In genomic region chr16:70065746-70066658, GRCh38 we compare ENCODE assay signal across 1 cellular context.
A peak's percentile ranks its signal among the peaks of the same experiment; 100 is the strongest.
TF ChIP-seq lines count a peak whose summit lies in the region.
"Not testable (repeated sequence)": the region's sequence is repeated elsewhere in the genome, so short reads cannot be mapped to it uniquely, and the experiment has no call there.

No MANE protein-coding gene starts in this region.

TF ChIP-seq in K562, 482 proteins besides CTCF, POLR2A, EP300 and RAD21 (continued from another document and continues in another):
- TF ChIP-seq JUND (IDR thresholded peaks at IDR 0.05; ENCODE audit: borderline replicate concordance, low read depth, low read length) (peak; percentile 73), ZFX (CRISPR knock-in tag; IDR thresholded peaks at IDR 0.05) (peak; percentile 72), YY1 (IDR thresholded peaks at IDR 0.05; ENCODE audit: borderline replicate concordance in 1 of 3, control insufficient read depth in 1 of 3, extremely low read depth in 1 of 3, insufficient read depth in 3 of 3, insufficient read length in 1 of 3, insufficient replicate concordance in 2 of 3, low read depth in 1 of 3, low read length in 2 of 3) (peak in 1 of 3 experiments; percentile 13), GABPA (tag; conservative IDR thresholded peaks at IDR 0.05; ENCODE audit: low read depth) (peak; percentile 47), FOXK2 (conservative IDR thresholded peaks at IDR 0.05 in 1 of 2, IDR thresholded peaks at IDR 0.05 in 1 of 2; ENCODE audit: low read depth in 2 of 2) (peak in 1 of 2 experiments; percentile 98; a peak in 2 of 4 replicates), GABPB1 (CRISPR knock-in tag; IDR thresholded peaks at IDR 0.05) (peak; percentile 57; the same call in 1 of the 2 replicates), THAP12 (CRISPR knock-in tag; IDR thresholded peaks at IDR 0.05) (peak; percentile 17; the same call in 1 of the 2 replicates), NRF1 (conservative IDR thresholded peaks at IDR 0.05 in 1 of 2, IDR thresholded peaks at IDR 0.05 in 1 of 2) (peak; percentile 95 to 96), ETS1 (conservative IDR thresholded peaks at IDR 0.05; ENCODE audit: control insufficient read depth, low read depth, low read length) (peak; percentile 50; the same call in 1 of the 2 replicates), RB1 (IDR thresholded peaks at IDR 0.05; ENCODE audit: low read depth) (0 out of 2 replicates have a peak, but pooled peaks have one; percentile 31), HDAC1 (IDR thresholded peaks at IDR 0.05) (peak in 1 of 2 experiments; percentile 24; a peak in 1 of 4 replicates), ATF1 (tag; IDR thresholded peaks at IDR 0.05) (0 out of 2 replicates have a peak, but pooled peaks have one; percentile 31), CTBP1 (IDR thresholded peaks at IDR 0.05; ENCODE audit: borderline replicate concordance) (peak; percentile 82), NR2C2 (tag; IDR thresholded peaks at IDR 0.05) (peak; percentile 43), ATF7 (IDR thresholded peaks at IDR 0.05) (peak; percentile 99), SMAD4 (CRISPR knock-in tag; conservative IDR thresholded peaks at IDR 0.05) (0 out of 2 replicates have a peak, but pooled peaks have one; percentile 25), SAFB (IDR thresholded peaks at IDR 0.05; ENCODE audit: borderline replicate concordance, low read depth, low read length) (peak; percentile 72), ZNF407 (IDR thresholded peaks at IDR 0.05; ENCODE audit: low read depth) (peak; percentile 86), HNRNPLL (IDR thresholded peaks at IDR 0.05; ENCODE audit: low read depth, low read length, poor library complexity, severe bottlenecking) (peak; percentile 55), GATAD2A (IDR thresholded peaks at IDR 0.05) (0 out of 2 replicates have a peak, but pooled peaks have one; percentile 44), PRDM10 (IDR thresholded peaks at IDR 0.05; ENCODE audit: partially characterized antibody) (peak; percentile 99), SIN3B (IDR thresholded peaks at IDR 0.05; ENCODE audit: low read depth) (0 out of 2 replicates have a peak, but pooled peaks have one; percentile 17), CREB1 (CRISPR knock-in tag; IDR thresholded peaks at IDR 0.05) (0 out of 2 replicates have a peak, but pooled peaks have one; percentile 44), CXXC5 (CRISPR knock-in tag; IDR thresholded peaks at IDR 0.05) (peak; percentile 69), ASH1L (IDR thresholded peaks at IDR 0.05; ENCODE audit: borderline replicate concordance, low read depth, partially characterized antibody) (peak; percentile 57), CREB3L1 (IDR thresholded peaks at IDR 0.05; ENCODE audit: borderline replicate concordance, low read depth) (peak; percentile 70; the same call in 1 of the 2 replicates), SIN3A (IDR thresholded peaks at IDR 0.05; ENCODE audit: borderline replicate concordance in 2 of 2, control insufficient read depth in 1 of 2, low read depth in 2 of 2, low read length in 2 of 2) (peak; percentile 10 to 66; a peak in 1 of 4 replicates), RBM34 (IDR thresholded peaks at IDR 0.05; ENCODE audit: borderline replicate concordance, insufficient read depth, low read length) (0 out of 2 replicates have a peak, but pooled peaks have one; percentile 23), POLR2B (IDR thresholded peaks at IDR 0.05; ENCODE audit: low read depth, partially characterized antibody) (peak; percentile 13), MBD2 (IDR thresholded peaks at IDR 0.05; ENCODE audit: borderline replicate concordance, low read depth) (peak; percentile 50), EP400 (IDR thresholded peaks at IDR 0.05) (peak; percentile 66; the same call in 1 of the 2 replicates), MNT (conservative IDR thresholded peaks at IDR 0.05) (peak; percentile 64 to 77), MYC (IDR thresholded peaks at IDR 0.05; ENCODE audit: low read depth, low read length) (peak; percentile 40; the same call in 1 of the 2 replicates), GMEB1 (CRISPR knock-in tag; IDR thresholded peaks at IDR 0.05) (0 out of 2 replicates have a peak, but pooled peaks have one; percentile 34)
- TF ChIP-seq JUND (tag; IDR thresholded peaks at IDR 0.05; ENCODE audit: borderline replicate concordance, low read depth, low read length); ATF1 (CRISPR knock-in tag; IDR thresholded peaks at IDR 0.05); NR2C2 (CRISPR knock-in tag; IDR thresholded peaks at IDR 0.05); CREB1 (IDR thresholded peaks at IDR 0.05); MYC (CRISPR knock-in tag; IDR thresholded peaks at IDR 0.05; ENCODE audit: borderline replicate concordance, low read depth): not testable (repeated sequence)
